ENCODE assay signal across 5 cellular contexts in the genomic region with DNA sequence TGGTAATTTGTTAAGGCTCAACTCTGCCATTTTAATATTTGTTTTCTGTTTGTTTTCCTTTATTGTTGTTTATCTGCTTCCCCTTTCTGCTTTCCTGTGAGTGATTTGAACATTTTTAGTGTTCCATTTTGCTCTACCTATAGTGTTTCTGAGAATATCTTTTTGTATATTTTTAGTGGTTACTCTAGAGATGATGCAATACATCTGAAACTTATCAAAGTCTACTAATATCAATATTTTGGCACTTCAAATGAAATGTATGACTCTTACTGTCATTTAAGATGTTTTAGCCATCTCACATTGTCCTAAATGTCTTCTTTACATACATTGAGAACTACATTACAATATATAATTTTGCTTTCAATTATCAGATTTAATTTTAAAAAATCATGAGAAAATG.
"Had no signal": no experiment of that assay in that cellular context is flagged by ENCODE, and none has a peak within 500 bp of the region (broad histone marks: within the 10 kb centered on the region; RNA-seq: fewer than 3 reads in every experiment).

No MANE protein-coding gene starts in this region.

- H2AFZ ChIP-seq: GM23338 had no signal

- H3K4me3 ChIP-seq: GM23338 had no signal

- DNase-seq: H7, HCEC 1CT, KG1 had no signal

- ATAC-seq: GM23338 had no signal

- H3K27ac ChIP-seq: HL-60 had no signal

- H3K4me2 ChIP-seq: GM23338 had no signal
